9 cellular contexts compared by ENCODE assay signal in the genomic region with DNA sequence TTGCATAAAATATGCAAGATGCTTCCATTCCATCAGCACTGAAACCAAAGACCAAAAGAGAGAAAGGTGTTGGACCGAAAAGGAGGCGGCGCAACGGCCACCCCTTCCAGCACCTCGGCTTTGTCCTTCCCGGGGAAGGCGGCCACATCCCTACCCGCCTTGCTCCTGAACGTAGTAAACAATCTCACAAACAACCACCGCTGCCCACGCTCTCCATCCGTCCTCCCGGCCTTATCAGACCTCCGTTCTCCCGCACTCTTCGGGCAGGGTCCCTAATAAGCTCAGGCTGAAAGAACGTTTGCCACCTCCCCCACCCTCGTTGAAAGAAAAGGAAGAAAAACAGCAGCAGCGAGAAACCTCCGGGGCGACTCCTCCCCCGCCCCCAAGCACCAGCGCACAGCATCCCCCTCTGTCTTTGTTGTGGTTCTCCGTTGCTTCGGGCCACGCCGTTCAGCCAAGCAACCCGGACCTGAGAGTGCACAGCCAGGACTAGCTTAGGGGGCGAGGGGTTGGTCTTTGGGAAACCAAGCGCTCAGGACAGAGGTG. TPM values are rescaled to one million over a fixed set of nuclear protein-coding genes. Genes with fewer than 3 reads are reported as not detected.
DNase-seq lines count a peak whose midpoint lies in the region; TF ChIP-seq lines count a peak whose summit lies in the region.
"Had no signal": no experiment of that assay in that cellular context is flagged by ENCODE, and none has a peak within 500 bp of the region (broad histone marks: within the 10 kb centered on the region; RNA-seq: fewer than 3 reads in every experiment).

No MANE protein-coding gene starts in this region.

- H3K9ac ChIP-seq in ES-I3 (ENCODE audit: low read depth, low read length), result peak overlapping the region; percentile 52

- POLR2A ChIA-PET in activated CD4-positive, alpha-beta memory T cell treated with anti-CD3 and anti-CD28 coated beads for 36 hours (lab: Charles Lee), result interaction anchor here (0.6 kb wide), 1 partner anchor 380 kb away, joined by 3 read pairs; no protein-coding TSS in a partner anchor

- H3K27me3 ChIP-seq in BE2C, result peaks cover 52% of the 10 kb centered on the region
- H3K27me3 ChIP-seq in stomach, result peaks cover 62 to 100% (median 99%) of the 10 kb centered on the region in 3 donors

- H3K27me3 Mint-ChIP-seq in activated CD4-positive, alpha-beta memory T cell treated with anti-CD3 and anti-CD28 coated beads for 36 hours, result peaks cover 74% of the 10 kb centered on the region

- peaks cover 39% of the 10 kb centered on the region for H3K36me3 Mint-ChIP-seq in activated CD4-positive, alpha-beta memory T cell treated with anti-CD3 and anti-CD28 coated beads for 36 hours

- H3K27ac ChIP-seq in mesodermal cell (ENCODE audit: low read depth, low read length, severe bottlenecking), result no peak overlapping the region
- no peak overlapping the region for H3K27ac ChIP-seq in stomach

- peak overlapping the region; percentile 42 for H3K27ac Mint-ChIP-seq in activated CD4-positive, alpha-beta memory T cell treated with anti-CD3 and anti-CD28 coated beads for 36 hours

- TF ChIP-seq CTCF in BE2C (IDR thresholded peaks at IDR 0.05; ENCODE audit: low read depth, low read length) (no peak), lower leg skin (IDR thresholded peaks at IDR 0.05) (no peak), stomach (IDR thresholded peaks at IDR 0.05) (no peak)

- TF ChIP-seq EP300 in stomach (IDR thresholded peaks at IDR 0.05), result no peak

- H3K4me3 ChIP-seq in BE2C (ENCODE audit: low read depth, low read length), result peak overlapping the region; percentile 65
- H3K4me3 ChIP-seq in mesodermal cell (ENCODE audit: extremely low read depth, insufficient read depth, low read length, poor library complexity, severe bottlenecking), result peak overlapping the region; percentile 25
- no peak overlapping the region for H3K4me3 ChIP-seq in lower leg skin (ENCODE audit: low read depth, poor library complexity, severe bottlenecking)
- peak overlapping the region in 2 of 4 donors; percentile 33 to 34 for H3K4me3 ChIP-seq in stomach

- intact Hi-C loops in activated CD4-positive, alpha-beta memory T cell treated with anti-CD3 and anti-CD28 coated beads for 36 hours (cut with micrococcal nuclease), result no loop called here
- intact Hi-C loops in lower leg skin (cut with DNase I; ENCODE audit: low total_unique reads), result no loop called here
- intact Hi-C loops in stomach (cut with DNase I; ENCODE audit: low total_unique reads), result no loop called here

- WGBS in mesodermal cell (ENCODE audit: insufficient coverage in 2 of 2), 2 experiments, result 0 to 1% methylated on average over 15 to 25 of the region's 30 CpGs
- 5 to 8% methylated on average over 30 of the region's 30 CpGs for WGBS in lower leg skin, 2 donors
- 5 to 9% (median 7%) methylated on average over 30 of the region's 30 CpGs for WGBS in stomach, 5 donors

- H3K4me3 Mint-ChIP-seq in activated CD4-positive, alpha-beta memory T cell treated with anti-CD3 and anti-CD28 coated beads for 36 hours, result peak overlapping the region; percentile 30

- peaks cover 22% of the 10 kb centered on the region for H3K9me3 Mint-ChIP-seq in activated CD4-positive, alpha-beta memory T cell treated with anti-CD3 and anti-CD28 coated beads for 36 hours

- TF ChIP-seq POLR2A in lower leg skin (IDR thresholded peaks at IDR 0.05) (no peak), stomach (IDR thresholded peaks at IDR 0.05) (no peak)

- DNase-seq in BE2C, result no peak
- no peak for DNase-seq in activated CD4-positive, alpha-beta memory T cell treated with anti-CD3 and anti-CD28 coated beads for 36 hours
- no peak for DNase-seq in activated effector memory CD4-positive, alpha-beta T cell treated with anti-CD3 and anti-CD28 coated beads, Interleukin-2, amount 50 U/mL, for 16 hours
- no peak for DNase-seq in NCI-H2029 (lab: John Stamatoyannopoulos, UW)
- no peak for DNase-seq in lower leg skin (ENCODE audit: low spot score in 2 of 2)
- DNase-seq in stomach, result no peak
- DNase-seq: midbrain had no signal

- H3K9me3 ChIP-seq in BE2C, result no peaks in the 10 kb centered on the region; the same call in 1 of the 2 replicates
- no peaks in the 10 kb centered on the region for H3K9me3 ChIP-seq in ES-I3 (ENCODE audit: control insufficient read depth, insufficient read depth, low read length)
- no peaks in the 10 kb centered on the region for H3K9me3 ChIP-seq in mesodermal cell (ENCODE audit: control insufficient read depth, low read length)
- peaks cover 9 to 48% (median 30%) of the 10 kb centered on the region in 4 donors for H3K9me3 ChIP-seq in stomach

- CTCF ChIA-PET in activated CD4-positive, alpha-beta memory T cell treated with anti-CD3 and anti-CD28 coated beads for 36 hours (lab: Charles Lee), result interaction anchor here (0.7 to 1.2 kb wide), 2 partner anchors 14 to 18 kb away, joined by 3 read pairs; no protein-coding TSS in a partner anchor

- H3K4me1 ChIP-seq in BE2C (no peaks in the 10 kb centered on the region), ES-I3 (ENCODE audit: insufficient read depth, low read length) (no peaks in the 10 kb centered on the region), mesodermal cell (ENCODE audit: control insufficient read depth, insufficient read depth, low read length, poor library complexity, severe bottlenecking) (peaks cover 3% of the 10 kb centered on the region), stomach (peaks cover 0 to 45% (median 26%) of the 10 kb centered on the region in 4 donors)

- H3K4me1 Mint-ChIP-seq in activated CD4-positive, alpha-beta memory T cell treated with anti-CD3 and anti-CD28 coated beads for 36 hours (ENCODE audit: low read depth), result peaks cover 17% of the 10 kb centered on the region

- no peaks in the 10 kb centered on the region for H3K36me3 ChIP-seq in BE2C
- no peaks in the 10 kb centered on the region for H3K36me3 ChIP-seq in ES-I3 (ENCODE audit: insufficient read depth, low read length)
- no peaks in the 10 kb centered on the region for H3K36me3 ChIP-seq in mesodermal cell (ENCODE audit: control insufficient read depth, insufficient read depth, low read length)
- no peaks in the 10 kb centered on the region for H3K36me3 ChIP-seq in stomach

RNA-seq across cellular contexts. Expression of gene EVX2, which starts 4.4 kb away (rescaled TPM):
- 0.11 TPM for polyA plus RNA-seq in BE2C (2012; ENCODE audit: insufficient read depth, insufficient read length, low read depth)
- total RNA-seq in activated CD4-positive, alpha-beta memory T cell treated with anti-CD3 and anti-CD28 coated beads for 36 hours, result not detected
- polyA plus RNA-seq in mesodermal cell (2013, experiment 1 of 2), result 0.41 TPM
- polyA plus RNA-seq in mesodermal cell (2013, experiment 2 of 2), result 0.15 TPM
- total RNA-seq in lower leg skin (not detected), stomach (not detected)
- polyA plus RNA-seq in stomach, result not detected

RNA-seq across cellular contexts. Expression of gene HOXD13, which starts 13.2 kb away (rescaled TPM):
- polyA plus RNA-seq in BE2C (2012; ENCODE audit: insufficient read depth, insufficient read length, low read depth), result 0.51 TPM
- total RNA-seq in activated CD4-positive, alpha-beta memory T cell treated with anti-CD3 and anti-CD28 coated beads for 36 hours, result not detected
- polyA plus RNA-seq in mesodermal cell (2013, experiment 1 of 2), result 0.52 TPM
- 0.86 TPM for polyA plus RNA-seq in mesodermal cell (2013, experiment 2 of 2)
- total RNA-seq in lower leg skin (under 1 TPM in 1 of 4 donors, not detected in 3; 0.10 TPM), stomach (not detected)
- not detected for polyA plus RNA-seq in stomach

RNA-seq across cellular contexts. Expression of gene HOXD12, which starts 20.2 kb away (rescaled TPM):
- not detected for polyA plus RNA-seq in BE2C (2012; ENCODE audit: insufficient read depth, insufficient read length, low read depth)
- not detected for total RNA-seq in activated CD4-positive, alpha-beta memory T cell treated with anti-CD3 and anti-CD28 coated beads for 36 hours
- not detected for polyA plus RNA-seq in mesodermal cell (2013, experiment 1 of 2)
- polyA plus RNA-seq in mesodermal cell (2013, experiment 2 of 2), result not detected
- total RNA-seq in lower leg skin (under 1 TPM in 1 of 4 donors, not detected in 3; 0.27 TPM), stomach (not detected)
- not detected for polyA plus RNA-seq in stomach

RNA-seq across cellular contexts. Expression of gene HOXD11, which starts 27.7 kb away (rescaled TPM):
- not detected for polyA plus RNA-seq in BE2C (2012; ENCODE audit: insufficient read depth, insufficient read length, low read depth)
- total RNA-seq in activated CD4-positive, alpha-beta memory T cell treated with anti-CD3 and anti-CD28 coated beads for 36 hours, result not detected
- polyA plus RNA-seq in mesodermal cell (2013, experiment 1 of 2), result 1.2 TPM
- polyA plus RNA-seq in mesodermal cell (2013, experiment 2 of 2), result 0.96 TPM
- total RNA-seq in lower leg skin, result under 1 TPM in 1 of 4 donors, not detected in 3; 0.23 TPM
- total RNA-seq in stomach, result not detected
- not detected for polyA plus RNA-seq in stomach

RNA-seq across cellular contexts. Expression of gene HOXD10, which starts 37.2 kb away (rescaled TPM):
- 0.94 TPM for polyA plus RNA-seq in BE2C (2012; ENCODE audit: insufficient read depth, insufficient read length, low read depth)
- not detected for total RNA-seq in activated CD4-positive, alpha-beta memory T cell treated with anti-CD3 and anti-CD28 coated beads for 36 hours
- 1.9 TPM for polyA plus RNA-seq in mesodermal cell (2013, experiment 1 of 2)
- 0.96 TPM for polyA plus RNA-seq in mesodermal cell (2013, experiment 2 of 2)
- total RNA-seq in lower leg skin, result 1 to 10 TPM in 2 of 4 donors, under 1 TPM in 1, not detected in 1; 0.29 to 3.1 (median 1.4) TPM
- total RNA-seq in stomach, result 1 to 10 TPM in 1 of 5 donors, not detected in 4; 2.6 TPM
- not detected for polyA plus RNA-seq in stomach
